ENCODE assay signal across 1 cellular context in genomic region chr2:216659301-216659700, GRCh38.
TF ChIP-seq lines count a peak whose summit lies in the region.

No MANE protein-coding gene starts in this region.

TF ChIP-seq in H1, 55 proteins besides CTCF, POLR2A, EP300 and RAD21:
- TF ChIP-seq SP1 (IDR thresholded peaks at IDR 0.05; ENCODE audit: low read depth, low read length) (no peak), TBP (IDR thresholded peaks at IDR 0.05; ENCODE audit: low read depth, low read length) (no peak), POU5F1 (IDR thresholded peaks at IDR 0.05; ENCODE audit: low read depth, low read length) (no peak), SIRT6 (IDR thresholded peaks at IDR 0.05; ENCODE audit: low read length) (no peak), TEAD4 (IDR thresholded peaks at IDR 0.05; ENCODE audit: low read depth, low read length) (no peak), BCL11A (IDR thresholded peaks at IDR 0.05; ENCODE audit: low read depth in 2 of 2, low read length in 2 of 2) (no peak), TAF7 (optimal IDR thresholded peaks at IDR 0.05; ENCODE audit: borderline replicate concordance, low read depth, low read length) (no peak), JUND (IDR thresholded peaks at IDR 0.05; ENCODE audit: low read length) (no peak), KDM1A (IDR thresholded peaks at IDR 0.05; ENCODE audit: borderline replicate concordance, low read length) (no peak), HDAC6 (IDR thresholded peaks at IDR 0.05; ENCODE audit: low read depth, low read length) (no peak), CBX5 (IDR thresholded peaks at IDR 0.05; ENCODE audit: low read depth, low read length) (no peak), MAFK (IDR thresholded peaks at IDR 0.05; ENCODE audit: low read depth, low read length) (no peak), MAX (IDR thresholded peaks at IDR 0.05) (no peak), E2F6 (IDR thresholded peaks at IDR 0.05) (no peak), CHD2 (IDR thresholded peaks at IDR 0.05; ENCODE audit: low read length) (no peak), SP4 (IDR thresholded peaks at IDR 0.05; ENCODE audit: low read length) (no peak), KDM5A (IDR thresholded peaks at IDR 0.05; ENCODE audit: low read length) (no peak), RXRA (IDR thresholded peaks at IDR 0.05; ENCODE audit: insufficient read depth, low read depth, low read length) (no peak)
